Comparison of ENCODE assay signal across 21 cellular contexts in genomic region chr2:220417503-220417902, GRCh38.
"Had no signal": no experiment of that assay in that cellular context is flagged by ENCODE, and none has a peak within 500 bp of the region (broad histone marks: within the 10 kb centered on the region; RNA-seq: fewer than 3 reads in every experiment).

No MANE protein-coding gene starts in this region.

- H3K27ac Mint-ChIP-seq: activated B cell treated with CpG ODN at 0.5 μM for 24 hours; activated CD4-positive, alpha-beta memory T cell treated with anti-CD3 and anti-CD28 coated beads for 36 hours; activated naive CD4-positive, alpha-beta T cell treated with anti-CD3 and anti-CD28 coated beads for 36 hours; natural killer cell; stimulated activated effector memory CD8-positive, alpha-beta T cell treated with anti-CD3 and anti-CD28 coated beads, Interleukin-12 subunit alpha, Interleukin-12 subunit beta, amount 100 ng/mL, for 72 hours; stimulated activated naive CD8-positive, alpha-beta T cell treated with anti-CD3 and anti-CD28 coated beads, Interleukin-15, amount 100 ng/mL, for 72 hours had no signal

- H3K36me3 Mint-ChIP-seq: activated CD4-positive, alpha-beta memory T cell treated with anti-CD3 and anti-CD28 coated beads for 36 hours; stimulated activated effector memory CD8-positive, alpha-beta T cell treated with anti-CD3 and anti-CD28 coated beads, Interleukin-12 subunit alpha, Interleukin-12 subunit beta, amount 100 ng/mL, for 72 hours had no signal

- H3K4me3 ChIP-seq: colonic mucosa, heart right ventricle, ovary, right lobe of liver, skin epidermis, tibial artery had no signal

- H3K4me3 Mint-ChIP-seq: activated B cell treated with CpG ODN at 0.5 μM for 24 hours; activated CD4-positive, alpha-beta memory T cell treated with anti-CD3 and anti-CD28 coated beads for 36 hours; activated naive CD4-positive, alpha-beta T cell treated with anti-CD3 and anti-CD28 coated beads for 36 hours; natural killer cell; stimulated activated effector memory CD8-positive, alpha-beta T cell treated with anti-CD3 and anti-CD28 coated beads, Interleukin-12 subunit alpha, Interleukin-12 subunit beta, amount 100 ng/mL, for 72 hours; stimulated activated naive CD8-positive, alpha-beta T cell treated with anti-CD3 and anti-CD28 coated beads, Interleukin-15, amount 100 ng/mL, for 72 hours had no signal

- H3K27me3 Mint-ChIP-seq: activated B cell treated with CpG ODN at 0.5 μM for 24 hours; stimulated activated naive CD8-positive, alpha-beta T cell treated with anti-CD3 and anti-CD28 coated beads, Interleukin-15, amount 100 ng/mL, for 72 hours had no signal

- H3K9me3 ChIP-seq: colonic mucosa, neutrophil, ovary, right lobe of liver had no signal

- H3K27ac ChIP-seq: colonic mucosa, dorsolateral prefrontal cortex, heart right ventricle, neutrophil, ovary, right lobe of liver, skin epidermis, tibial artery had no signal

- H3K4me1 ChIP-seq: colonic mucosa, heart right ventricle, right lobe of liver, tibial artery had no signal

- H3K27me3 ChIP-seq: colonic mucosa, dorsolateral prefrontal cortex, neutrophil, ovary, right lobe of liver had no signal

- H3K4me1 Mint-ChIP-seq: activated B cell treated with CpG ODN at 0.5 μM for 24 hours; natural killer cell; stimulated activated effector memory CD8-positive, alpha-beta T cell treated with anti-CD3 and anti-CD28 coated beads, Interleukin-12 subunit alpha, Interleukin-12 subunit beta, amount 100 ng/mL, for 72 hours; stimulated activated naive CD8-positive, alpha-beta T cell treated with anti-CD3 and anti-CD28 coated beads, Interleukin-15, amount 100 ng/mL, for 72 hours had no signal

- H3K36me3 ChIP-seq: colonic mucosa, heart right ventricle, neutrophil, ovary, right lobe of liver, tibial artery had no signal

- ATAC-seq: heart right ventricle; left ventricle myocardium superior; natural killer cell; right lobe of liver; stimulated activated effector memory CD8-positive, alpha-beta T cell treated with anti-CD3 and anti-CD28 coated beads, Interleukin-12 subunit alpha, Interleukin-12 subunit beta, amount 100 ng/mL, for 72 hours; stimulated activated naive CD8-positive, alpha-beta T cell treated with anti-CD3 and anti-CD28 coated beads, Interleukin-15, amount 100 ng/mL, for 72 hours had no signal

- DNase-seq: activated B cell treated with CpG ODN at 0.5 μM for 24 hours; activated CD4-positive, alpha-beta memory T cell treated with anti-CD3 and anti-CD28 coated beads for 36 hours; activated CD4-positive, alpha-beta T cell treated with anti-CD3 and anti-CD28 coated beads for 4 hours; activated naive CD4-positive, alpha-beta T cell treated with anti-CD3 and anti-CD28 coated beads for 36 hours; activated T-cell treated with anti-CD3 and anti-CD28 coated beads, Interleukin-2, amount 50 U/mL, for 48 hours; colonic mucosa; dorsolateral prefrontal cortex; heart right ventricle; left ventricle myocardium superior; mammary epithelial cell; midbrain; natural killer cell; ovary; right lobe of liver; stimulated activated CD4-positive, alpha-beta T cell treated with anti-CD3 and anti-CD28 coated beads, Interleukin-1b, Interleukin-23, amount 100 ng/mL, for 48 hours; stimulated activated naive CD8-positive, alpha-beta T cell treated with anti-CD3 and anti-CD28 coated beads, Interleukin-15, amount 100 ng/mL, for 72 hours; T1000; tibial artery had no signal
